In genomic region chr22:19120829-19121630, GRCh38 we compare ENCODE assay signal across 1 cellular context.
TF ChIP-seq lines count a peak whose summit lies in the region.

No MANE protein-coding gene starts in this region.

TF ChIP-seq in WTC11, 78 proteins besides CTCF, POLR2A, EP300 and RAD21 (continued from another document):
- no peak for TF ChIP-seq MLX (CRISPR knock-in tag; IDR thresholded peaks at IDR 0.05)
